10 cellular contexts compared by ENCODE assay signal in genomic region chr18:23871410-23871809, GRCh38.
A peak's percentile ranks its signal among the peaks of the same experiment; 100 is the strongest.
DNase-seq lines count a peak whose midpoint lies in the region; ATAC-seq lines count a peak whose summit lies in the region.
"Had no signal": no experiment of that assay in that cellular context is flagged by ENCODE, and none has a peak within 500 bp of the region (broad histone marks: within the 10 kb centered on the region; RNA-seq: fewer than 3 reads in every experiment).

No MANE protein-coding gene starts in this region.

- H2BK120ac ChIP-seq in trophoblast cell (ENCODE audit: insufficient read depth, low read length, poor library complexity): no peak overlapping the region

- H2BK5ac ChIP-seq in trophoblast cell (ENCODE audit: low read depth, low read length, poor library complexity): no peak overlapping the region

- no CpG with 5 or more reads among the region's 7 CpGs for WGBS in trophoblast cell (ENCODE audit: extremely low coverage, insufficient coverage, insufficient read length)

- no peak overlapping the region for H3K4me3 ChIP-seq in trophoblast cell (ENCODE audit: low read depth, low read length)

- peak; percentile 32 for DNase-seq in RPMI8226
- DNase-seq in activated naive CD4-positive, alpha-beta T cell treated with anti-CD3 and anti-CD28 coated beads, Interleukin-2, amount 10 ng/mL, durations not matched to agents 7 days and 5 days: peak; percentile 77
- DNase-seq in trophoblast cell: peak; percentile 65 to 92
- DNase-seq in anterior cingulate cortex (lab: John Stamatoyannopoulos, UW): no peak
- no peak for DNase-seq in substantia nigra (lab: John Stamatoyannopoulos, UW)
- DNase-seq in iPS-NIHi11 (ENCODE audit: low spot score): no peak

- no peaks in the 10 kb centered on the region for H3K36me3 Mint-ChIP-seq in activated naive CD4-positive, alpha-beta T cell treated with anti-CD3 and anti-CD28 coated beads, Interleukin-2, amount 10 ng/mL, durations not matched to agents 7 days and 5 days
- H3K36me3 Mint-ChIP-seq: mesothelial cell of epicardium had no signal

- H2AFZ ChIP-seq in trophoblast cell (ENCODE audit: insufficient read depth, low read length, poor library complexity): no peak overlapping the region

- no peak overlapping the region for H3K23ac ChIP-seq in trophoblast cell (ENCODE audit: low read length)

- no peak overlapping the region for H2AK5ac ChIP-seq in trophoblast cell (ENCODE audit: low read length)

- no peak overlapping the region for H2BK12ac ChIP-seq in trophoblast cell (ENCODE audit: low read length)

- peaks cover 57% of the 10 kb centered on the region for H3K4me1 Mint-ChIP-seq in activated naive CD4-positive, alpha-beta T cell treated with anti-CD3 and anti-CD28 coated beads, Interleukin-2, amount 10 ng/mL, durations not matched to agents 7 days and 5 days

- H3K27ac ChIP-seq in trophoblast cell (ENCODE audit: low read depth, low read length): no peak overlapping the region
- H3K27ac ChIP-seq in substantia nigra (ENCODE audit: low read depth, low read length, poor library complexity, severe bottlenecking): no peak overlapping the region
- H3K27ac ChIP-seq: KMS-11 had no signal

- H3K4me1 ChIP-seq in trophoblast cell (ENCODE audit: control insufficient read depth in 1 of 2, insufficient read depth in 2 of 2, low read length in 2 of 2): peaks cover 4% of the 10 kb centered on the region in 2 experiments

- CTCF ChIA-PET in activated naive CD4-positive, alpha-beta T cell treated with anti-CD3 and anti-CD28 coated beads, Interleukin-2, amount 10 ng/mL, durations not matched to agents 7 days and 5 days (lab: Charles Lee): interaction anchor here (1.2 kb wide), 1 partner anchor 47 kb away, joined by 3 read pairs; no protein-coding TSS in a partner anchor

- no peak overlapping the region for H3K4ac ChIP-seq in trophoblast cell (ENCODE audit: low read depth, low read length)

- peaks cover 17% of the 10 kb centered on the region for H3K27me3 Mint-ChIP-seq in activated naive CD4-positive, alpha-beta T cell treated with anti-CD3 and anti-CD28 coated beads, Interleukin-2, amount 10 ng/mL, durations not matched to agents 7 days and 5 days

- H3K4me2 ChIP-seq in trophoblast cell (ENCODE audit: low read length): no peak overlapping the region
- H3K4me2 ChIP-seq: KMS-11 had no signal

- H4K91ac ChIP-seq in trophoblast cell (ENCODE audit: low read depth, low read length): no peak overlapping the region

- no peak overlapping the region for H3K18ac ChIP-seq in trophoblast cell (ENCODE audit: low read length)

- H3K27me3 ChIP-seq in trophoblast cell (ENCODE audit: insufficient read depth, low read length): no peaks in the 10 kb centered on the region

- no peak overlapping the region for H3K14ac ChIP-seq in trophoblast cell (ENCODE audit: low read length)

- H3K9me3 ChIP-seq in trophoblast cell (ENCODE audit: insufficient read depth, low read depth, low read length): no peaks in the 10 kb centered on the region

- no peak overlapping the region for H4K8ac ChIP-seq in trophoblast cell (ENCODE audit: low read depth, low read length)

- peak; percentile 82 for ATAC-seq in GM18502 (IDR thresholded peaks at IDR 0.05; ENCODE audit: poor library complexity, unreplicated experiment)
- ATAC-seq in HG02981 (IDR thresholded peaks at IDR 0.05; ENCODE audit: unreplicated experiment): peak; percentile 84

- H3K79me1 ChIP-seq in trophoblast cell (ENCODE audit: low read length): no peaks in the 10 kb centered on the region

- no peak overlapping the region for H3K4me3 Mint-ChIP-seq in activated naive CD4-positive, alpha-beta T cell treated with anti-CD3 and anti-CD28 coated beads, Interleukin-2, amount 10 ng/mL, durations not matched to agents 7 days and 5 days
- H3K4me3 Mint-ChIP-seq: mesothelial cell of epicardium had no signal

- no peaks in the 10 kb centered on the region for H3K79me2 ChIP-seq in trophoblast cell (ENCODE audit: control insufficient read depth, insufficient read depth, low read length, poor library complexity)

- no peak overlapping the region for H4K12ac ChIP-seq in trophoblast cell (ENCODE audit: low read depth, low read length)

- no peaks in the 10 kb centered on the region for H3K36me3 ChIP-seq in trophoblast cell (ENCODE audit: control insufficient read depth in 1 of 2, insufficient read depth in 2 of 2, low read length in 2 of 2)

- H3K9ac ChIP-seq in trophoblast cell (ENCODE audit: low read length): no peak overlapping the region
- H3K9ac ChIP-seq: KMS-11 had no signal

- no peaks in the 10 kb centered on the region for H3K9me3 Mint-ChIP-seq in activated naive CD4-positive, alpha-beta T cell treated with anti-CD3 and anti-CD28 coated beads, Interleukin-2, amount 10 ng/mL, durations not matched to agents 7 days and 5 days
- H3K9me3 Mint-ChIP-seq: mesothelial cell of epicardium had no signal

- peak overlapping the region; percentile 25 for H3K27ac Mint-ChIP-seq in activated naive CD4-positive, alpha-beta T cell treated with anti-CD3 and anti-CD28 coated beads, Interleukin-2, amount 10 ng/mL, durations not matched to agents 7 days and 5 days
- H3K27ac Mint-ChIP-seq: mesothelial cell of epicardium had no signal

Comparison
In these comparisons a context has a peak if more than half of its experiments do, and no peak if none do; other contexts are left out.
1. DNase-seq: peak in RPMI8226 (single experiment), activated naive CD4-positive, alpha-beta T cell treated with anti-CD3 and anti-CD28 coated beads, Interleukin-2, amount 10 ng/mL, durations not matched to agents 7 days and 5 days (single experiment) and trophoblast cell (2 of 2); none in anterior cingulate cortex (0 of 58), substantia nigra (0 of 49) and iPS-NIHi11 (single experiment).